ENCODE assay signal across 17 cellular contexts in the genomic region with DNA sequence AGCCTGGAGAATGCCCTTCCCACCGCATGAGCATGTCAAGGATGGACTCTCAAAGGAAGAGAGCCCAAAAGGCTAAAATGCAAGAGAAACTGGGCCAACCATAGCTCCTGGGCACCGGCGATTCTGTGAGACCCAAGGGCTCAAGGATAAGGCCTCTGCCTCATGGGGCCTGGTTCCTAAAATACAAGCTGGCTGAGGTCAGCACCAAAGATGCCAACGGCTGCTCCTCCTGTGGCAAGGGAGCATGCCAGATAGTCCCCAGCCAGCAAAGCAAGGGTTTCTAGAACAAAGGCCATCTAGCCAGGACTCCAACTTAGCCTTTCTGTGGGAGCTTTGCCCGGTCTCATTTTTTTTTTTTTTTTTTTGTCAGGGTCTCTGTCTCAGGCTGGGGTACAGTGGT. TPM values are rescaled to one million over a fixed set of nuclear protein-coding genes. Genes with fewer than 3 reads are reported as not detected.
DNase-seq lines count a peak whose midpoint lies in the region; ATAC-seq and TF ChIP-seq lines count a peak whose summit lies in the region.
"Had no signal": no experiment of that assay in that cellular context is flagged by ENCODE, and none has a peak within 500 bp of the region (broad histone marks: within the 10 kb centered on the region; RNA-seq: fewer than 3 reads in every experiment).

No MANE protein-coding gene starts in this region.

- H3K36me3 ChIP-seq in sigmoid colon (no peaks in the 10 kb centered on the region), testis (ENCODE audit: low read depth, missing control alignments) (no peaks in the 10 kb centered on the region), ascending aorta (no peaks in the 10 kb centered on the region)
- H3K36me3 ChIP-seq: BLaER1 had no signal

- no peak overlapping the region for H4K91ac ChIP-seq in H9 (ENCODE audit: insufficient read length, low read depth, low read length)

- no peak overlapping the region for H3K4me3 Mint-ChIP-seq in H9
- H3K4me3 Mint-ChIP-seq: CD8-positive, alpha-beta T cell; HFFc6 had no signal

- no peak overlapping the region for H4K5ac ChIP-seq in H9 (ENCODE audit: insufficient read length, low read depth, low read length)

- H3K4me3 ChIP-seq in sigmoid colon (no peak overlapping the region), testis (no peak overlapping the region), ascending aorta (no peak overlapping the region)
- H3K4me3 ChIP-seq: BLaER1 had no signal

- H3K56ac ChIP-seq in H9 (ENCODE audit: insufficient read length, low read depth, low read length): no peak overlapping the region

- no peaks in the 10 kb centered on the region for H3K9me3 Mint-ChIP-seq in H9
- H3K9me3 Mint-ChIP-seq: CD8-positive, alpha-beta T cell; HFFc6 had no signal

- H3K27ac ChIP-seq in H9 (ENCODE audit: insufficient read length, low read depth, low read length) (no peak overlapping the region), sigmoid colon (no peak overlapping the region), testis (no peak overlapping the region), ascending aorta (no peak overlapping the region)
- H3K27ac ChIP-seq: BLaER1 had no signal

- H2BK20ac ChIP-seq in H9 (ENCODE audit: low read depth, low read length, poor library complexity, severe bottlenecking): no peak overlapping the region

- no peak for DNase-seq in H9
- peak; percentile 80 for DNase-seq in cerebellar cortex (ENCODE audit: low spot score)
- DNase-seq in left ventricle myocardium superior: peak; percentile 56
- peak; percentile 53 for DNase-seq in sigmoid colon
- DNase-seq in stimulated activated CD8-positive, alpha-beta memory T cell treated with anti-CD3 and anti-CD28 coated beads, Interleukin-4, amount 100 ng/mL, for 48 hours: no peak
- no peak for DNase-seq in testis
- DNase-seq in ascending aorta (ENCODE audit: low spot score in 2 of 2): no peak
- DNase-seq: CD8-positive, alpha-beta T cell; DMS79 treated with DMSO at 0.1 percent for 48 hours; HFFc6; MM.1S; NCI-H1092 treated with DMSO at 0.1 percent for 48 hours; NCI-H2081 treated with DMSO at 0.1 percent for 48 hours; NCI-H524; SHP77 had no signal

- peak overlapping the region in 2 of 3 experiments; percentile 57 to 80; a peak in 3 of 7 replicates for H3K27ac Mint-ChIP-seq in H9
- H3K27ac Mint-ChIP-seq: CD8-positive, alpha-beta T cell; HFFc6 had no signal

- no peak overlapping the region for H3T11ph ChIP-seq in H9 (ENCODE audit: low read length)

- no peak overlapping the region for H2BK12ac ChIP-seq in H9 (ENCODE audit: insufficient read length, low read depth, low read length)

- TF ChIP-seq POLR2A in sigmoid colon (IDR thresholded peaks at IDR 0.05) (no peak), testis (IDR thresholded peaks at IDR 0.05) (no peak)

- H2AK5ac ChIP-seq in H9 (ENCODE audit: insufficient read length, low read length): no peak overlapping the region

- H2AFZ ChIP-seq in H9 (ENCODE audit: low read length): no peak overlapping the region

- no peaks in the 10 kb centered on the region for H3K79me1 ChIP-seq in H9 (ENCODE audit: insufficient read depth, low read depth, low read length, poor library complexity, severe bottlenecking)

- no peak for TF ChIP-seq EP300 in sigmoid colon (IDR thresholded peaks at IDR 0.05)

- H4K8ac ChIP-seq in H9 (replicated peaks; ENCODE audit: insufficient read length, low read depth, low read length): no peak overlapping the region

- peaks cover 39 to 83% (median 50%) of the 10 kb centered on the region in 3 experiments for H3K36me3 Mint-ChIP-seq in H9 (ENCODE audit: insufficient read depth in 1 of 3, low read depth in 3 of 3)
- H3K36me3 Mint-ChIP-seq: CD8-positive, alpha-beta T cell had no signal

- peaks cover 6% of the 10 kb centered on the region; the same call in 1 of the 2 replicates for H3K4me1 ChIP-seq in H9 (ENCODE audit: insufficient read depth, low read length)
- H3K4me1 ChIP-seq in sigmoid colon: peaks cover 0 to 15% (median 11%) of the 10 kb centered on the region in 4 donors
- H3K4me1 ChIP-seq in testis: peaks cover 20% of the 10 kb centered on the region
- peaks cover 0 to 5% of the 10 kb centered on the region in 2 donors for H3K4me1 ChIP-seq in ascending aorta

- no peaks in the 10 kb centered on the region for H4K20me1 ChIP-seq in H9 (ENCODE audit: control insufficient read depth, insufficient read depth, insufficient read length)
- H4K20me1 ChIP-seq: BLaER1 had no signal

- WGBS in H9 (ENCODE audit: extremely low coverage, insufficient read length, low lambda C conversion rate): no CpG with 5 or more reads among the region's 5 CpGs
- 93 to 94% methylated on average over 5 of the region's 5 CpGs for WGBS in sigmoid colon, 2 donors
- 85 to 87% methylated on average over 5 of the region's 5 CpGs for WGBS in testis, 2 donors

- intact Hi-C loops in left ventricle myocardium superior (cut with micrococcal nuclease) (loop anchor here (10.0 kb wide), 1 partner anchor 50 kb away; no protein-coding TSS in a partner anchor), sigmoid colon (cut with DNase I) (no loop called here), testis (cut with DNase I; ENCODE audit: low total_unique reads) (no loop called here), ascending aorta (cut with DNase I) (no loop called here)

- H2BK5ac ChIP-seq in H9 (ENCODE audit: insufficient read length, low read length): no peak overlapping the region

- no peak overlapping the region for H3K18ac ChIP-seq in H9 (ENCODE audit: insufficient read length, low read depth, low read length)

- ATAC-seq in left ventricle myocardium superior: peak; percentile 88
- ATAC-seq in activated CD4-positive, CD25-positive, alpha-beta regulatory T cell treated with anti-CD3 and anti-CD28 coated beads, Interleukin-2, amount 50 U/mL, for 24 hours: no peak
- ATAC-seq: CD8-positive, alpha-beta T cell had no signal

- H3K9ac ChIP-seq in H9 (ENCODE audit: extremely low read depth, insufficient read length, low read length): no peak overlapping the region
- H3K9ac ChIP-seq: BLaER1 had no signal

- H3K9me3 ChIP-seq in H9 (ENCODE audit: control insufficient read depth, low read depth, low read length) (no peaks in the 10 kb centered on the region), sigmoid colon (no peaks in the 10 kb centered on the region), testis (no peaks in the 10 kb centered on the region), ascending aorta (no peaks in the 10 kb centered on the region)
- H3K9me3 ChIP-seq: BLaER1 had no signal

- no peak overlapping the region for H2BK15ac ChIP-seq in H9 (ENCODE audit: low read depth, low read length)

- no peak overlapping the region for H3K4ac ChIP-seq in H9 (ENCODE audit: low read depth, low read length)

- no peaks in the 10 kb centered on the region for H3K23me2 ChIP-seq in H9 (ENCODE audit: insufficient read length, low read depth, low read length, poor library complexity, severe bottlenecking)

- TF ChIP-seq CTCF in H9 (conservative IDR thresholded peaks at IDR 0.05) (no peak), sigmoid colon (IDR thresholded peaks at IDR 0.05) (no peak), testis (IDR thresholded peaks at IDR 0.05) (no peak), ascending aorta (IDR thresholded peaks at IDR 0.05) (no peak)

- H3K14ac ChIP-seq in H9 (ENCODE audit: insufficient read depth, low read length): no peak overlapping the region; the same call in 1 of the 2 replicates

- no peaks in the 10 kb centered on the region; the same call in 1 of the 2 replicates for H3K79me2 ChIP-seq in H9 (ENCODE audit: insufficient read depth, low read length)

- H3K23ac ChIP-seq in H9 (ENCODE audit: insufficient read length, low read depth, low read length): no peak overlapping the region

- H3K27me3 Mint-ChIP-seq in H9 (ENCODE audit: low read depth): no peaks in the 10 kb centered on the region; the same call in 1 of the 2 replicates

- no peak overlapping the region for H2BK120ac ChIP-seq in H9 (ENCODE audit: low read depth, low read length, poor library complexity, severe bottlenecking)

- peaks cover 47 to 50% of the 10 kb centered on the region in 2 experiments for H3K4me1 Mint-ChIP-seq in H9

- H3K27me3 ChIP-seq in H9 (ENCODE audit: insufficient read depth, low read length): no peaks in the 10 kb centered on the region
- no peaks in the 10 kb centered on the region for H3K27me3 ChIP-seq in sigmoid colon
- H3K27me3 ChIP-seq in testis: no peaks in the 10 kb centered on the region
- no peaks in the 10 kb centered on the region for H3K27me3 ChIP-seq in ascending aorta
- H3K27me3 ChIP-seq: BLaER1 had no signal

- no peak overlapping the region for H3K4me2 ChIP-seq in H9 (ENCODE audit: insufficient read depth, insufficient read length, low read length)
- H3K4me2 ChIP-seq: BLaER1 had no signal

RNA-seq across cellular contexts. Expression of gene GPRC5B, which starts 20.1 kb away (rescaled TPM):
- total RNA-seq in H9 (2021) (137 and 138 TPM in 2 replicates), left ventricle myocardium superior (103 TPM), sigmoid colon (10 to 100 TPM in 3 of 4 donors, 1 to 10 TPM in 1; 6.7 to 20.6 (median 13.6) TPM), testis (100 to 1,000 TPM; 195 to 303 TPM), ascending aorta (15.6 TPM)
- polyA plus RNA-seq in sigmoid colon (1 to 10 TPM; 1.6 to 8.4 (median 8.1) TPM), testis (ENCODE audit: insufficient read depth, low read depth, low replicate concordance) (144 TPM)

Comparison
In these comparisons a context has a peak if more than half of its experiments do, and no peak if none do; other contexts are left out.
1. DNase-seq: peak in cerebellar cortex (single experiment), left ventricle myocardium superior (single experiment) and sigmoid colon (single experiment); none in H9 (single experiment), stimulated activated CD8-positive, alpha-beta memory T cell treated with anti-CD3 and anti-CD28 coated beads, Interleukin-4, amount 100 ng/mL, for 48 hours (single experiment), testis (single experiment) and ascending aorta (0 of 2).